23 cellular contexts compared by ENCODE assay signal in the genomic region with DNA sequence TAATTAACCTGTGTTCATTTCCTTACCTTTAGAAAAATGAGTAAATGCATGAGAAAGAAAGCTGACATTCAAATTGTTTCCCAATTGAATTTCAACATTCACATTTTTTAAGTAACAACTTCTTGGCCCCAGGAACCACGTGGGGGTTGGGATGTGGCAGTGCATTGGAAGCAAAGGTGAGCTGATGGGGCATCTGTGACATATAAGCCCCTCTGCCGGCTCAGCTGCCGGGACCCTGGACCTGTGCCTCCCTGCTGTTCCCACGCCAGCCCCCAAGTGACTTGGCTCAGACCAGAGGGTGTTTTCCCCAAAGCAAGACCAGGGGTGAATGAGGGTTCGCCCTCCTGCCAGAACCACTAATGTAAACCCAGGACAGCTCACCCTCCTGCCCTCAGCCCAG.
DNase-seq lines count a peak whose midpoint lies in the region; ATAC-seq and TF ChIP-seq lines count a peak whose summit lies in the region.
"Had no signal": no experiment of that assay in that cellular context is flagged by ENCODE, and none has a peak within 500 bp of the region (broad histone marks: within the 10 kb centered on the region; RNA-seq: fewer than 3 reads in every experiment).

No MANE protein-coding gene starts in this region.

- H3K27ac ChIP-seq in right atrium auricular region (no peak overlapping the region), right cardiac atrium (ENCODE audit: low read length) (no peak overlapping the region), A673 (ENCODE audit: low read depth, low read length, poor library complexity, severe bottlenecking) (no peak overlapping the region)
- H3K27ac ChIP-seq: RWPE1 had no signal

- no peak overlapping the region for H3K9ac ChIP-seq in adipocyte (ENCODE audit: low read length)

- peaks cover 64% of the 10 kb centered on the region for H3K4me1 Mint-ChIP-seq in nephron
- H3K4me1 Mint-ChIP-seq: CD14-positive monocyte; CD8-positive, alpha-beta memory T cell had no signal

- H3K9me3 ChIP-seq in right atrium auricular region (no peaks in the 10 kb centered on the region), right cardiac atrium (ENCODE audit: control insufficient read depth, low read length) (no peaks in the 10 kb centered on the region), adipocyte (ENCODE audit: control insufficient read depth, low read length) (no peaks in the 10 kb centered on the region), A673 (ENCODE audit: low read depth, low read length, poor library complexity, severe bottlenecking) (no peaks in the 10 kb centered on the region)
- H3K9me3 ChIP-seq: MG63 had no signal

- ATAC-seq in right cardiac atrium: no peak
- ATAC-seq in HG02610 (IDR thresholded peaks at IDR 0.05; ENCODE audit: unreplicated experiment): no peak
- no peak for ATAC-seq in HG02852 (IDR thresholded peaks at IDR 0.05; ENCODE audit: unreplicated experiment)
- no peak for ATAC-seq in HG02588 (IDR thresholded peaks at IDR 0.05; ENCODE audit: unreplicated experiment)
- ATAC-seq: Panc1 had no signal

- peak overlapping the region in 2 of 3 experiments; percentile 54 to 74 for H3K27ac Mint-ChIP-seq in nephron
- H3K27ac Mint-ChIP-seq: CD14-positive monocyte; CD8-positive, alpha-beta memory T cell had no signal

- intact Hi-C loops in right cardiac atrium (cut with DNase I) (no loop called here), A673 (cut with micrococcal nuclease; ENCODE audit: unreplicated experiment) (no loop called here)

- H3K9me3 Mint-ChIP-seq in nephron: no peaks in the 10 kb centered on the region

- H3K36me3 ChIP-seq in right atrium auricular region: no peaks in the 10 kb centered on the region
- H3K36me3 ChIP-seq in adipocyte (ENCODE audit: control insufficient read depth, insufficient read depth, low read length, severe bottlenecking): no peaks in the 10 kb centered on the region
- no peaks in the 10 kb centered on the region for H3K36me3 ChIP-seq in A673 (ENCODE audit: insufficient read depth, low read length, poor library complexity, severe bottlenecking)
- H3K36me3 ChIP-seq: MG63 had no signal

- TF ChIP-seq CTCF in right atrium auricular region (IDR thresholded peaks at IDR 0.05) (no peak), nephron (IDR thresholded peaks at IDR 0.05; ENCODE audit: unreplicated experiment in 3 of 3) (no peak), A673 (conservative IDR thresholded peaks at IDR 0.05; ENCODE audit: low read depth, low read length) (no peak)

- H3K36me3 Mint-ChIP-seq in nephron (ENCODE audit: low read depth): no peaks in the 10 kb centered on the region
- H3K36me3 Mint-ChIP-seq: CD14-positive monocyte; CD8-positive, alpha-beta memory T cell had no signal

- H3K27me3 ChIP-seq in right atrium auricular region: no peaks in the 10 kb centered on the region
- no peaks in the 10 kb centered on the region for H3K27me3 ChIP-seq in right cardiac atrium (ENCODE audit: control insufficient read depth, insufficient read depth)
- H3K27me3 ChIP-seq in adipocyte (replicated peaks; ENCODE audit: control insufficient read depth, insufficient read depth, low read length): no peaks in the 10 kb centered on the region
- H3K27me3 ChIP-seq in A673 (replicated peaks; ENCODE audit: insufficient read depth, low read depth, low read length, poor library complexity): no peaks in the 10 kb centered on the region
- H3K27me3 ChIP-seq: MG63 had no signal

- no TSS peak for BruUV-seq in A673 (replicated peaks; lab: Mats Ljungman, UMichigan)

- H3K4me3 Mint-ChIP-seq in nephron: no peak overlapping the region
- H3K4me3 Mint-ChIP-seq: CD14-positive monocyte; CD8-positive, alpha-beta memory T cell had no signal

- H3K4me1 ChIP-seq in right atrium auricular region (no peaks in the 10 kb centered on the region), right cardiac atrium (ENCODE audit: control insufficient read depth, insufficient read depth, low read length) (no peaks in the 10 kb centered on the region), adipocyte (ENCODE audit: control insufficient read depth, insufficient read depth, low read length) (peaks cover 44% of the 10 kb centered on the region), A673 (ENCODE audit: insufficient read depth, low read length, poor library complexity, severe bottlenecking) (no peaks in the 10 kb centered on the region)

- POLR2A ChIA-PET in A673 (lab: Charles Lee; ENCODE audit: low non-redundant PET): no interaction called here

- peaks cover 9% of the 10 kb centered on the region for H3K27me3 Mint-ChIP-seq in nephron (ENCODE audit: low read depth)

- WGBS in right cardiac atrium: 82% methylated on average over 5 of the region's 5 CpGs

- H3K4me3 ChIP-seq in right atrium auricular region: no peak overlapping the region
- H3K4me3 ChIP-seq in right cardiac atrium (ENCODE audit: low read length): no peak overlapping the region
- no peak overlapping the region for H3K4me3 ChIP-seq in adipocyte (ENCODE audit: low read length)
- no peak overlapping the region for H3K4me3 ChIP-seq in A673 (ENCODE audit: low read depth, low read length, poor library complexity, severe bottlenecking)
- H3K4me3 ChIP-seq: MG63 had no signal

- CTCF ChIA-PET in A673 (lab: Charles Lee): no interaction called here

- peak; percentile 28 for DNase-seq in right atrium auricular region (ENCODE audit: low spot score)
- no peak for DNase-seq in right cardiac atrium
- peak; percentile 25 for DNase-seq in adipocyte (ENCODE audit: low read depth)
- no peak for DNase-seq in A673 (ENCODE audit: low spot score)
- DNase-seq: CD8-positive, alpha-beta memory T cell; DMS 273 treated with DMSO at 0.1 percent for 48 hours; DMS79; EL; GDM1; KBM-7; MG63; NCI-H1105 treated with DMSO at 0.1 percent for 48 hours; NCI-H146; NCI-H2227 treated with DMSO at 0.1 percent for 48 hours; NCI-H510A; SHP77 had no signal

Comparison
In these comparisons a context has a peak if more than half of its experiments do, and no peak if none do; other contexts are left out.
1. DNase-seq: peak in right atrium auricular region (single experiment) and adipocyte (single experiment); none in right cardiac atrium (0 of 3) and A673 (single experiment).